ENCODE assay signal across 1 cellular context in the genomic region with DNA sequence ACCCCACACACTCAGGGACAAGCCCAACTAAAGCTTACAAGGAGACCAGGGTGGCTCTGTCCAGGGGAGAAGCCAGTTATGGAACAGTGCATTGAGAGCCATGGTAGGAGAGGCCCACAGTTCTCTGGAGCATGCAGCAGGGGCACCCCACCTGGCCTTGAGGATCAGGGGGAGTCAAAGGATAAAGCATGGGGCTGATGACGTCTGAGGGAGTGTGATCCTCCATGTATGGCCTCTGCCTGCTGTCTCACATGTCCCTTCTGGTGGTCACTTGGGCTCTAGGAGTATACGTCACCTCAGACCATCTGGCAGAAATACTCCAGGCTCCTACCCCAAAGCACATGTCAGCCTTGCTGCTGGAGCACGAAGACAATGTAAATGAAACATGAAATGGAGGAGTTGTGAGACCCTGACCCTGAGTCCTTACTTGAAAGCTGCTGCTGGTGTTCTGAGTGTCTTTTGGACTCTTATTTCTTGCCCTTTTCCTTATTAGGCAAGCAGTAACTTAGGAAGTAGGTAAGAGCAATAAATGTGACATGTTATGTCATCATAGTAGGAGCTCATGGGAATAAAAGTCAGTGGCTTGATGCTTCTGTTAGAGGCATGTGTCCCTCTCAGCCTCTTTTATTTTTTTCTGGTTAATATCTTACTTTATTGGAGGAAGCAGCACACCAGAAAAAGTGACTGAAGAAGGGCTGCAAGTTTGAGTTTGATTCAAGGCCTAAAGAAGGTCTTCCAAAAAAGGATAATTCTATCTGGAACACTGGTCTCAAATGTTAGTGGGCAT.
TF ChIP-seq lines count a peak whose summit lies in the region.

No MANE protein-coding gene starts in this region.

TF ChIP-seq in GM23338, 12 proteins besides CTCF, POLR2A, EP300 and RAD21 (continued from another document):
- TF ChIP-seq STAT1 (IDR thresholded peaks at IDR 0.05; ENCODE audit: unreplicated experiment) (no peak), JUNB (IDR thresholded peaks at IDR 0.05; ENCODE audit: unreplicated experiment) (no peak), EZH2phosphoT487 (IDR thresholded peaks at IDR 0.05; ENCODE audit: unreplicated experiment) (no peak), POLR2AphosphoS5 (IDR thresholded peaks at IDR 0.05; ENCODE audit: low read depth) (no peak), ZNF331 (CRISPR knock-in tag; IDR thresholded peaks at IDR 0.05; ENCODE audit: low read depth) (no peak)
